ENCODE assay signal across 19 cellular contexts in the genomic region with DNA sequence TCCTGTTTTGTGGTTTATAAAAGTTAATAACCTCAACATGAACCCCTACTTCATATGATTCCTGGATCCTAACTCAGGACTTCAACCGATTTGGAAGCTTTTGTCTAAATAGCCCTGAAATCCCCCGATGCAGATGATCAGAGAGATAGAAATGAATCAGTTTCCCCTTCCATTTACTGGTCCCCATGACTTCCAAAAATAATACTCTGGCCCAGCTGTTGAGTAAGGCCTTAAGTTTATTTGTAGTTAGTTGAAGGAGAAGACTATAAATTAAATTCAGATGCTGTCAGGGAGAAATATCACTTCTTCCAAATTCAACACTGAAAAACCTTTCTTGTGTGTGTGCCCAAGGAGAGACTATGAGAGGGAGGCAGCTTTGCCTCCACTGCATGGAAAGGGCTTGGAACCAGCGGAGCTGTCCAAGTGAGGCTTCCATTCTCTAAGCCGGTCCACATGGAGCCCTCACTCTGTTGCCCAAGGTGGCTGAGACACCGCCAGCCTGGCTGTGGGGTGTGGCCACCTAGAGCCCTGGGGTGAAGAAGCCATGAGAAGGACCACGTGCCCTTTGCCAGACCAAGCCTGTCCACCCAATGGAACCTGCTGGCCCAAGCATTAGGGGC. TPM values are rescaled to one million over a fixed set of nuclear protein-coding genes. Genes with fewer than 3 reads are reported as not detected.
DNase-seq lines count a peak whose midpoint lies in the region; ATAC-seq and TF ChIP-seq lines count a peak whose summit lies in the region.
"Had no signal": no experiment of that assay in that cellular context is flagged by ENCODE, and none has a peak within 500 bp of the region (broad histone marks: within the 10 kb centered on the region; RNA-seq: fewer than 3 reads in every experiment).

No MANE protein-coding gene starts in this region.

- H3K9me3 Mint-ChIP-seq in chondrocyte (ENCODE audit: low read depth) = no peaks in the 10 kb centered on the region
- H3K9me3 Mint-ChIP-seq: CD8-positive, alpha-beta T cell; GM23338 had no signal

- H3K4me3 ChIP-seq in HEK293 (ENCODE audit: low read depth, low read length) = no peak overlapping the region
- H3K4me3 ChIP-seq in osteoblast (ENCODE audit: insufficient read depth, low read length) = no peak overlapping the region
- H3K4me3 ChIP-seq in body of pancreas = no peak overlapping the region
- peak overlapping the region in 1 of 2 donors; percentile 16 for H3K4me3 ChIP-seq in ascending aorta
- H3K4me3 ChIP-seq: GM23338 had no signal

- CTCF ChIA-PET in HEK293 (lab: Yijun Ruan, JAX) = interaction anchor here (1.2 kb wide), 1 partner anchor 56 kb away, joined by 7 read pairs; no protein-coding TSS in a partner anchor

- no peaks in the 10 kb centered on the region for H3K27me3 Mint-ChIP-seq in chondrocyte (ENCODE audit: low read depth)

- peak overlapping the region; percentile 39 for H3K4me2 ChIP-seq in osteoblast (ENCODE audit: insufficient read depth, low read length)
- H3K4me2 ChIP-seq: GM23338 had no signal

- H3K27me3 ChIP-seq in osteoblast (ENCODE audit: insufficient read depth, low read length) = no peaks in the 10 kb centered on the region
- H3K27me3 ChIP-seq in body of pancreas = no peaks in the 10 kb centered on the region
- no peaks in the 10 kb centered on the region for H3K27me3 ChIP-seq in ascending aorta
- H3K27me3 ChIP-seq: BE2C had no signal

- POLR2A ChIA-PET in HEK293 (lab: Yijun Ruan, JAX) = no interaction called here

- H3K36me3 ChIP-seq in HEK293 (ENCODE audit: control insufficient read depth in 2 of 2, insufficient read depth in 1 of 2, low read length in 2 of 2) = no peaks in the 10 kb centered on the region
- H3K36me3 ChIP-seq in osteoblast (ENCODE audit: insufficient read depth, low read length) = no peaks in the 10 kb centered on the region
- no peaks in the 10 kb centered on the region for H3K36me3 ChIP-seq in body of pancreas (replicated peaks in 1 of 2; ENCODE audit: insufficient read depth in 1 of 2, low read depth in 2 of 2)
- H3K36me3 ChIP-seq in ascending aorta = no peaks in the 10 kb centered on the region
- H3K36me3 ChIP-seq: BE2C had no signal

- peaks cover 45% of the 10 kb centered on the region for H3K4me1 Mint-ChIP-seq in chondrocyte (ENCODE audit: low read depth)
- H3K4me1 Mint-ChIP-seq: CD14-positive monocyte had no signal

- 69 to 70% methylated on average over 3 to 6 of the region's 6 CpGs for WGBS in body of pancreas, 2 donors

- no peak overlapping the region for H3K4me3 Mint-ChIP-seq in chondrocyte (ENCODE audit: unreplicated experiment)
- H3K4me3 Mint-ChIP-seq: CD14-positive monocyte; CD8-positive, alpha-beta T cell; GM23338 had no signal

- H3K36me3 Mint-ChIP-seq in chondrocyte (ENCODE audit: low read depth) = no peaks in the 10 kb centered on the region
- H3K36me3 Mint-ChIP-seq: CD14-positive monocyte; CD8-positive, alpha-beta T cell had no signal

- H3K27ac Mint-ChIP-seq in chondrocyte (ENCODE audit: unreplicated experiment) = peak overlapping the region; percentile 42
- H3K27ac Mint-ChIP-seq: CD14-positive monocyte; CD8-positive, alpha-beta T cell; GM23338 had no signal

- no peak overlapping the region for H2AFZ ChIP-seq in osteoblast (ENCODE audit: low read length)
- H2AFZ ChIP-seq: GM23338 had no signal

- no peaks in the 10 kb centered on the region for H3K79me2 ChIP-seq in osteoblast (ENCODE audit: insufficient read depth, low read length)

- H3K4me1 ChIP-seq in HEK293 (ENCODE audit: control insufficient read depth, insufficient read depth, low read length) = peaks cover 2% of the 10 kb centered on the region; the same call in 1 of the 2 replicates
- no peaks in the 10 kb centered on the region for H3K4me1 ChIP-seq in osteoblast (ENCODE audit: insufficient read depth, low read length)
- H3K4me1 ChIP-seq in body of pancreas = no peaks in the 10 kb centered on the region
- H3K4me1 ChIP-seq in ascending aorta = peaks cover 0 to 14% of the 10 kb centered on the region in 2 donors
- H3K4me1 ChIP-seq: BE2C had no signal

- TF ChIP-seq POLR2A in body of pancreas (IDR thresholded peaks at IDR 0.05) = no peak

- H3K27ac ChIP-seq in HEK293 (ENCODE audit: extremely low read depth, low read depth, low read length) (no peak overlapping the region), osteoblast (ENCODE audit: low read depth, low read length) (no peak overlapping the region), body of pancreas (no peak overlapping the region), ascending aorta (no peak overlapping the region)

- ATAC-seq in body of pancreas (no peak), GM21717 (IDR thresholded peaks at IDR 0.05; ENCODE audit: unreplicated experiment) (no peak)
- ATAC-seq: CD8-positive, alpha-beta T cell; GM23338 had no signal

- TF ChIP-seq CTCF in HEK293 (tag by site-specific recombination; IDR thresholded peaks at IDR 0.05) (no peak), chondrocyte (IDR thresholded peaks at IDR 0.05) (no peak), osteoblast (IDR thresholded peaks at IDR 0.05; ENCODE audit: extremely low read depth, low read depth, low read length) (no peak), body of pancreas (IDR thresholded peaks at IDR 0.05) (no peak), ascending aorta (IDR thresholded peaks at IDR 0.05) (no peak), GM10266 (IDR thresholded peaks at IDR 0.05; ENCODE audit: control insufficient read depth, insufficient read depth, low read depth, missing control alignments) (no peak)

- intact Hi-C loops in body of pancreas (cut with DNase I) = no loop called here
- intact Hi-C loops in ascending aorta (cut with DNase I) = no loop called here

- DNase-seq in chondrocyte (ENCODE audit: low spot score) (no peak), osteoblast (ENCODE audit: insufficient read length, low spot score, missing footprints) (no peak), stromal cell of bone marrow (ENCODE audit: low read depth) (peak; percentile 49), body of pancreas (no peak), ascending aorta (ENCODE audit: low spot score in 2 of 2) (no peak), GM10266 (ENCODE audit: extremely low spot score) (no peak)
- DNase-seq: 8988T; BE2C; CD8-positive, alpha-beta T cell; COR-L47; DMS153; DMS79 treated with DMSO at 0.1 percent for 48 hours; H7; IMR-90 had no signal

- no peaks in the 10 kb centered on the region for H4K20me1 ChIP-seq in osteoblast (ENCODE audit: insufficient read depth, low read length)

- H3K9me3 ChIP-seq in HEK293 (ENCODE audit: control insufficient read depth, insufficient read depth, low read depth, low read length) = no peaks in the 10 kb centered on the region
- no peaks in the 10 kb centered on the region for H3K9me3 ChIP-seq in osteoblast (ENCODE audit: low read depth, low read length)
- no peaks in the 10 kb centered on the region for H3K9me3 ChIP-seq in body of pancreas
- H3K9me3 ChIP-seq in ascending aorta = no peaks in the 10 kb centered on the region
- H3K9me3 ChIP-seq: BE2C had no signal

TF ChIP-seq in HEK293, 187 proteins besides CTCF, POLR2A, EP300 and RAD21:
- TF ChIP-seq, protein P1, sequence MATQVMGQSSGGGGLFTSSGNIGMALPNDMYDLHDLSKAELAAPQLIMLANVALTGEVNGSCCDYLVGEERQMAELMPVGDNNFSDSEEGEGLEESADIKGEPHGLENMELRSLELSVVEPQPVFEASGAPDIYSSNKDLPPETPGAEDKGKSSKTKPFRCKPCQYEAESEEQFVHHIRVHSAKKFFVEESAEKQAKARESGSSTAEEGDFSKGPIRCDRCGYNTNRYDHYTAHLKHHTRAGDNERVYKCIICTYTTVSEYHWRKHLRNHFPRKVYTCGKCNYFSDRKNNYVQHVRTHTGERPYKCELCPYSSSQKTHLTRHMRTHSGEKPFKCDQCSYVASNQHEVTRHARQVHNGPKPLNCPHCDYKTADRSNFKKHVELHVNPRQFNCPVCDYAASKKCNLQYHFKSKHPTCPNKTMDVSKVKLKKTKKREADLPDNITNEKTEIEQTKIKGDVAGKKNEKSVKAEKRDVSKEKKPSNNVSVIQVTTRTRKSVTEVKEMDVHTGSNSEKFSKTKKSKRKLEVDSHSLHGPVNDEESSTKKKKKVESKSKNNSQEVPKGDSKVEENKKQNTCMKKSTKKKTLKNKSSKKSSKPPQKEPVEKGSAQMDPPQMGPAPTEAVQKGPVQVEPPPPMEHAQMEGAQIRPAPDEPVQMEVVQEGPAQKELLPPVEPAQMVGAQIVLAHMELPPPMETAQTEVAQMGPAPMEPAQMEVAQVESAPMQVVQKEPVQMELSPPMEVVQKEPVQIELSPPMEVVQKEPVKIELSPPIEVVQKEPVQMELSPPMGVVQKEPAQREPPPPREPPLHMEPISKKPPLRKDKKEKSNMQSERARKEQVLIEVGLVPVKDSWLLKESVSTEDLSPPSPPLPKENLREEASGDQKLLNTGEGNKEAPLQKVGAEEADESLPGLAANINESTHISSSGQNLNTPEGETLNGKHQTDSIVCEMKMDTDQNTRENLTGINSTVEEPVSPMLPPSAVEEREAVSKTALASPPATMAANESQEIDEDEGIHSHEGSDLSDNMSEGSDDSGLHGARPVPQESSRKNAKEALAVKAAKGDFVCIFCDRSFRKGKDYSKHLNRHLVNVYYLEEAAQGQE (tag by site-specific recombination; IDR thresholded peaks at IDR 0.05) = 0 out of 2 replicates have a peak, but pooled peaks have one; percentile 15
- TF ChIP-seq ZNF777 (tag by site-specific recombination; IDR thresholded peaks at IDR 0.05; ENCODE audit: borderline replicate concordance) = no peak
- TF ChIP-seq ZNF501 (tag by site-specific recombination; IDR thresholded peaks at IDR 0.05) = no peak

RNA-seq across cellular contexts. Expression of a gene that starts 53.6 kb away (rescaled TPM):
- total RNA-seq in chondrocyte (115 to 147 TPM (median 142 TPM) in 3 replicates), osteoblast (6.5 and 46.7 TPM in 2 replicates), body of pancreas (10 to 100 TPM in 1 of 2 donors, under 1 TPM in 1; 0.33 to 40.7 TPM), ascending aorta (3.1 TPM)
- total RNA-seq: CD8-positive, alpha-beta T cell; HT-29 had no signal
